8 cellular contexts compared by ENCODE assay signal in the genomic region with DNA sequence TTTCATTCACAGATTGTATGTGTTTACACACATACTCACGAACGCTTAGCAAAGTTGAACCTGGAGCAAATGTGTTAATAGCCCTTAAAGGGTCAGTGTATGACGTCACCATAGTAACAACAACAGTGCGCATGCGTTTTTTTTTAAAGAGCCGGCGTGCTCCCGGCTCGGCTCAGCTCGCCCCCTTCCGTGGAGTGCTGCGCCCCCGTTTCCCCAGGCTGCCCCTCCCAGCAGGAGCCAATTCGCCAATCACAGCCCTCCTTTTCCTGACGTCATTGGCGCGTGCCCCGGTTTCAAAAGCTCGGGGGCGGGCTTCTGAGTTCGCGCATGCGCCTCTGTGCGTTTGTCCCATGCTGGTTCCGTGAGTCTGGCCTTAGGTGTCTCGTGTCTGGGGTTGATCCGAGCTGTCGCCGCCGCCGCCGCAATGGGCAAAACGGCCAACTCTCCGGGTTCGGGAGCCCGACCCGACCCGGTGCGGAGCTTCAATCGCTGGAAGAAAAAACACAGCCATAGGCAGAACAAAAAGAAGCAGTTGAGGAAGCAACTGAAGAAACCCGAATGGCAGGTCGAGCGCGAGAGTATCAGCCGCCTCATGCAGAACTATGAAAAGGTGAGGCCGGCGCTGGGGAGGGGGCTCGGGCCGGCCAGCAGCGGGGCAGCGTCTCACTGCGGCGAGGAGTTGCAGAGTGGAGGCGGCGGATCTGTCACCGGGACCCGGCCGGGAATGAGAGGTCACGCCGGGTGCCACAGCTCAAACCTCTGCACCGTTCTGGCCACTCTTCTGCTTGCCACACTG. TPM values are rescaled to one million over a fixed set of nuclear protein-coding genes. Genes with fewer than 3 reads are reported as not detected.
DNase-seq lines count a peak whose midpoint lies in the region; ATAC-seq, FAIRE-seq and TF ChIP-seq lines count a peak whose summit lies in the region.

A gene (plus strand): TSS at position 340 of the 796 bp plus-strand sequence. CDS start 85 bp downstream, at position 425.

- H3K9me3 ChIP-seq in hepatocyte (ENCODE audit: low read depth): no peaks in the 10 kb centered on the region

- H3K4me1 ChIP-seq in hepatocyte (ENCODE audit: insufficient read depth): peaks cover 6% of the 10 kb centered on the region

- FAIRE-seq in GM18507 (lab: Jason Lieb, UNC): peak; percentile 97

- H3K27me3 ChIP-seq in hepatocyte: no peaks in the 10 kb centered on the region

- ATAC-seq in HG02981 (IDR thresholded peaks at IDR 0.05; ENCODE audit: unreplicated experiment): peak; percentile 66

- H3K4me2 ChIP-seq in hepatocyte: peak within 1 kb of the TSS; percentile 88

- H3K79me2 ChIP-seq in hepatocyte: peaks cover 43% of the 10 kb centered on the region

- no peaks in the 10 kb centered on the region for H4K20me1 ChIP-seq in hepatocyte (ENCODE audit: insufficient read depth, poor library complexity, severe bottlenecking)

- H2AFZ ChIP-seq in hepatocyte: peak within 1 kb of the TSS; percentile 75

- in situ Hi-C loops in astrocyte of the cerebellum (cut with HindIII; ENCODE audit: low sequenced_read_pairs): no loop called here

- H3K27ac ChIP-seq in hepatocyte: peak within 1 kb of the TSS; percentile 56

- no peak for TF ChIP-seq CTCF in astrocyte of the cerebellum (IDR thresholded peaks at IDR 0.05; ENCODE audit: low read depth, low read length, missing control alignments)
- TF ChIP-seq CTCF in hepatocyte (IDR thresholded peaks at IDR 0.05; ENCODE audit: poor library complexity): peak; percentile 12

- H3K9me2 ChIP-seq in hepatocyte (replicated peaks; ENCODE audit: insufficient read depth): no peaks in the 10 kb centered on the region

- peak within 1 kb of the TSS; percentile 80 for H3K4me3 ChIP-seq in astrocyte of the cerebellum (ENCODE audit: low read depth, low read length)
- H3K4me3 ChIP-seq in hepatocyte: peak within 1 kb of the TSS; percentile 43

- DNase-seq in GM18507 (ENCODE audit: extremely low spot score, insufficient read length, low read depth) (peak; percentile 87), NCI-H2029 treated with DMSO at 0.1 percent for 48 hours (lab: John Stamatoyannopoulos, UW) (peak; percentile 95), T-helper 9 cell (peak; percentile 96), astrocyte of the cerebellum (ENCODE audit: low read depth) (peak; percentile 98), hepatocyte (ENCODE audit: low spot score) (peak; percentile 99), renal cortical epithelial cell (ENCODE audit: low read depth) (peak; percentile 93), cortex of kidney (lab: John Stamatoyannopoulos, UW) (no peak)

- no peaks in the 10 kb centered on the region for H3K36me3 ChIP-seq in hepatocyte (replicated peaks; ENCODE audit: insufficient read depth, low read depth)

- 1% methylated on average over 59 of the region's 61 CpGs for WGBS in hepatocyte (ENCODE audit: low lambda C conversion rate, missing lambda C conversion rate)

RNA-seq across cellular contexts. Expression of the gene that starts here (rescaled TPM):
- total RNA-seq in hepatocyte (13.9 and 17.2 TPM in 2 replicates), renal cortical epithelial cell (13.2 and 29.4 TPM in 2 replicates)
- 9.6 and 14.5 TPM in 2 replicates for polyA plus RNA-seq in hepatocyte
